In the genomic region with DNA sequence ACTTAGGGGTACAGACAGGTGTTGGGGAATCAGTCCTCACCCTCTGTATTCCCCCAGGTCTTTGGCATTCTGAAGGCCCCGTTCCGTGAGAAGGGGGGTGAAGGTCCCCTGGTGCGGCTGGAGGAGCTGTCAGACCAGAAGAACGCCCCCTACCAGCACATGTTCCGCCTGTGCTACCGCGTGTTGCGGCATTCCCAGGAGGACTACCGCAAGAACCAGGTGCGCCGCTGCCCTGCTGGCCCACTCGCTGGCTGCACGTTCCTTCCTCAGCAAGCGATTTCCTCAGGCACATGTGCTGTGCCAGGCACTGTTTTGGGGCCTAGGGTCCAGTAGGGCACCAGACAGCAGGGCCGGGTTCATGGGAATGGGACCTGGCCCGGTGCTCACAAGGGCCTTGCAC, we compare ENCODE assay signal across 28 cellular contexts.
"Had no signal": no experiment of that assay in that cellular context is flagged by ENCODE, and none has a peak within 500 bp of the region (broad histone marks: within the 10 kb centered on the region; RNA-seq: fewer than 3 reads in every experiment).

No MANE protein-coding gene starts in this region.

- H3K27ac ChIP-seq: ascending aorta, breast epithelium, coronary artery, dorsolateral prefrontal cortex, WERI-Rb-1 had no signal

- H3K27me3 ChIP-seq: ascending aorta, breast epithelium, dorsolateral prefrontal cortex had no signal

- H3K36me3 ChIP-seq: ascending aorta had no signal

- FAIRE-seq: frontal cortex had no signal

- H3K9me3 ChIP-seq: ascending aorta, breast epithelium had no signal

- H3K4me1 ChIP-seq: ascending aorta, breast epithelium had no signal

- DNase-seq: activated B cell treated with CpG ODN at 0.5 μM for 24 hours; activated CD4-positive, alpha-beta memory T cell treated with anti-CD3 and anti-CD28 coated beads for 36 hours; activated CD4-positive, alpha-beta T cell treated with anti-CD3 and anti-CD28 coated beads, Interleukin-2, amount 10 ng/mL, durations not matched to agents 24 days and 14 days; activated CD8-positive, alpha-beta memory T cell treated with anti-CD3 and anti-CD28 coated beads, Interleukin-2, amount 10 ng/mL, durations not matched to agents 7 days and 5 days; activated CD8-positive, alpha-beta memory T cell treated with anti-CD3 and anti-CD28 coated beads, Interleukin-2, amount 50 U/mL, for 4 hours; activated CD8-positive, alpha-beta T cell treated with anti-CD3 and anti-CD28 coated beads, Interleukin-2, amount 10 ng/mL, durations not matched to agents 7 days and 5 days; activated gamma-delta T cell; activated naive CD4-positive, alpha-beta T cell; activated naive CD4-positive, alpha-beta T cell treated with anti-CD3 and anti-CD28 coated beads, Interleukin-2, amount 10 ng/mL, durations not matched to agents 7 days and 5 days; activated naive CD8-positive, alpha-beta T cell treated with anti-CD3 and anti-CD28 coated beads, Interleukin-2, amount 10 ng/mL, durations not matched to agents 7 days and 5 days; activated T-cell treated with anti-CD3 and anti-CD28 coated beads, Interleukin-2, amount 50 U/mL, for 1 hour; activated T-cell treated with anti-CD3 and anti-CD28 coated beads, Interleukin-2, amount 50 U/mL, for 48 hours; dorsolateral prefrontal cortex; effector memory CD4-positive, alpha-beta T cell; endodermal cell; foreskin fibroblast; head of caudate nucleus; T-helper 1 cell; T-helper 17 cell; T1000; WERI-Rb-1 had no signal

- ATAC-seq: activated CD4-positive, CD25-positive, alpha-beta regulatory T cell treated with anti-CD3 and anti-CD28 coated beads, Interleukin-2, amount 50 U/mL, for 24 hours; activated CD8-positive, alpha-beta memory T cell treated with anti-CD3 and anti-CD28 coated beads, Interleukin-2, amount 10 ng/mL, durations not matched to agents 7 days and 5 days; activated CD8-positive, alpha-beta T cell treated with anti-CD3 and anti-CD28 coated beads, Interleukin-2, amount 10 ng/mL, durations not matched to agents 7 days and 5 days; activated naive CD4-positive, alpha-beta T cell treated with anti-CD3 and anti-CD28 coated beads, Interleukin-2, amount 50 U/mL, for 72 hours; esophagus mucosa; T-helper 17 cell had no signal

- H3K4me3 ChIP-seq: ascending aorta, breast epithelium, coronary artery, dorsolateral prefrontal cortex had no signal
